ENCODE assay signal across 1 cellular context in genomic region chr1:30875197-30875596, GRCh38.
TF ChIP-seq lines count a peak whose summit lies in the region.

No MANE protein-coding gene starts in this region.

TF ChIP-seq in H1, 55 proteins besides CTCF, POLR2A, EP300 and RAD21 (continued from another document):
- TF ChIP-seq HDAC6 (IDR thresholded peaks at IDR 0.05; ENCODE audit: low read depth, low read length) = no peak
- TF ChIP-seq SIX5 (IDR thresholded peaks at IDR 0.05; ENCODE audit: low read depth, low read length) = no peak
- no peak for TF ChIP-seq MAX (IDR thresholded peaks at IDR 0.05)
- TF ChIP-seq TBP (IDR thresholded peaks at IDR 0.05; ENCODE audit: low read depth, low read length) = no peak
- TF ChIP-seq TAF1 (IDR thresholded peaks at IDR 0.05; ENCODE audit: low read depth, low read length) = no peak
- TF ChIP-seq EZH2 (IDR thresholded peaks at IDR 0.05; ENCODE audit: low read depth, low read length, severe bottlenecking) = no peak
- TF ChIP-seq SIN3A (conservative IDR thresholded peaks at IDR 0.05 in 1 of 2, IDR thresholded peaks at IDR 0.05 in 1 of 2; ENCODE audit: low read depth in 1 of 2, low read length in 2 of 2) = no peak
- no peak for TF ChIP-seq SAP30 (IDR thresholded peaks at IDR 0.05; ENCODE audit: insufficient read depth, insufficient replicate concordance, low read length)
- TF ChIP-seq SIRT6 (IDR thresholded peaks at IDR 0.05; ENCODE audit: low read length) = no peak
- TF ChIP-seq CHD2 (IDR thresholded peaks at IDR 0.05; ENCODE audit: low read length) = no peak
- no peak for TF ChIP-seq POU5F1 (IDR thresholded peaks at IDR 0.05; ENCODE audit: low read depth, low read length)
